In genomic region chr9:80507611-80508010, GRCh38 we compare ENCODE assay signal across 28 cellular contexts.
"Had no signal": no experiment of that assay in that cellular context is flagged by ENCODE, and none has a peak within 500 bp of the region (broad histone marks: within the 10 kb centered on the region; RNA-seq: fewer than 3 reads in every experiment).

No MANE protein-coding gene starts in this region.

- H3K36me3 ChIP-seq: esophagus muscularis mucosa, gastroesophageal sphincter, left ventricle myocardium inferior, lower lobe of right lung, spleen, tibial nerve, upper lobe of right lung, vagina had no signal

- H3K27me3 ChIP-seq: esophagus muscularis mucosa, gastroesophageal sphincter, hepatocyte, spleen, testis, tibial nerve, upper lobe of right lung, vagina had no signal

- H3K4me1 ChIP-seq: parathyroid adenoma, spleen, testis had no signal

- DNase-seq: effector memory CD8-positive, alpha-beta T cell; foreskin fibroblast; kidney; left cardiac atrium; left ventricle myocardium inferior; lower lobe of right lung; mesenchymal stem cell; midbrain; psoas muscle; retina; spleen; stimulated activated CD4-positive, alpha-beta T cell treated with anti-CD3 and anti-CD28 coated beads, Interleukin-15, amount 100 ng/mL, for 24 hours; stimulated activated CD4-positive, alpha-beta T cell treated with anti-CD3 and anti-CD28 coated beads, Interleukin-1b, Interleukin-23, amount 100 ng/mL, for 48 hours; stimulated activated CD4-positive, alpha-beta T cell treated with anti-CD3 and anti-CD28 coated beads, Interleukin-4, amount 100 ng/mL, for 24 hours; stimulated activated naive CD8-positive, alpha-beta T cell treated with anti-CD3 and anti-CD28 coated beads, Interleukin-15, amount 100 ng/mL, for 72 hours; testis; upper lobe of right lung had no signal

- ATAC-seq: effector memory CD8-positive, alpha-beta T cell; gastroesophageal sphincter; left cardiac atrium; lower lobe of right lung; psoas muscle; sciatic nerve; stimulated activated memory B cell treated with anti-CD40 and anti-IgM and Interleukin-4, amounts not matched to agents 10 μg/mL and 1 μg/mL and 100 μg/mL, for 72 hours; stimulated activated naive CD8-positive, alpha-beta T cell treated with anti-CD3 and anti-CD28 coated beads, Interleukin-15, amount 100 ng/mL, for 72 hours; upper lobe of right lung had no signal

- H3K27me3 Mint-ChIP-seq: dendritic cell treated with granulocyte-macrophage colony-stimulating factor and Interleukin-4, amounts not matched to agents 40 ng/mL and 50 ng/mL, for 4 days; effector memory CD8-positive, alpha-beta T cell; stimulated activated memory B cell treated with anti-CD40 and anti-IgM and Interleukin-4, amounts not matched to agents 10 μg/mL and 1 μg/mL and 100 μg/mL, for 72 hours; stimulated activated naive CD8-positive, alpha-beta T cell treated with anti-CD3 and anti-CD28 coated beads, Interleukin-15, amount 100 ng/mL, for 72 hours had no signal

- H3K27ac ChIP-seq: epithelial cell of prostate, esophagus muscularis mucosa, gastroesophageal sphincter, hepatocyte, left ventricle myocardium inferior, lower lobe of right lung, parathyroid adenoma, psoas muscle, spleen, testis, tibial nerve, upper lobe of right lung, vagina had no signal

- H3K27ac Mint-ChIP-seq: dendritic cell treated with granulocyte-macrophage colony-stimulating factor and Interleukin-4, amounts not matched to agents 40 ng/mL and 50 ng/mL, for 4 days; effector memory CD8-positive, alpha-beta T cell; nephron; stimulated activated memory B cell treated with anti-CD40 and anti-IgM and Interleukin-4, amounts not matched to agents 10 μg/mL and 1 μg/mL and 100 μg/mL, for 72 hours; stimulated activated naive CD8-positive, alpha-beta T cell treated with anti-CD3 and anti-CD28 coated beads, Interleukin-15, amount 100 ng/mL, for 72 hours had no signal

- H3K9me3 Mint-ChIP-seq: dendritic cell treated with granulocyte-macrophage colony-stimulating factor and Interleukin-4, amounts not matched to agents 40 ng/mL and 50 ng/mL, for 4 days; nephron had no signal

- H3K9me3 ChIP-seq: esophagus muscularis mucosa, gastroesophageal sphincter, left ventricle myocardium inferior, lower lobe of right lung, psoas muscle, spleen, testis, tibial nerve, upper lobe of right lung, vagina had no signal

- H3K4me3 ChIP-seq: esophagus muscularis mucosa, gastroesophageal sphincter, hepatocyte, left ventricle myocardium inferior, lower lobe of right lung, psoas muscle, spleen, testis, tibial nerve, upper lobe of right lung, vagina had no signal

- H3K4me1 Mint-ChIP-seq: stimulated activated memory B cell treated with anti-CD40 and anti-IgM and Interleukin-4, amounts not matched to agents 10 μg/mL and 1 μg/mL and 100 μg/mL, for 72 hours; stimulated activated naive CD8-positive, alpha-beta T cell treated with anti-CD3 and anti-CD28 coated beads, Interleukin-15, amount 100 ng/mL, for 72 hours had no signal

- H3K4me3 Mint-ChIP-seq: dendritic cell treated with granulocyte-macrophage colony-stimulating factor and Interleukin-4, amounts not matched to agents 40 ng/mL and 50 ng/mL, for 4 days; effector memory CD8-positive, alpha-beta T cell; nephron; stimulated activated memory B cell treated with anti-CD40 and anti-IgM and Interleukin-4, amounts not matched to agents 10 μg/mL and 1 μg/mL and 100 μg/mL, for 72 hours; stimulated activated naive CD8-positive, alpha-beta T cell treated with anti-CD3 and anti-CD28 coated beads, Interleukin-15, amount 100 ng/mL, for 72 hours had no signal
